ENCODE assay signal across 1 cellular context in the genomic region with DNA sequence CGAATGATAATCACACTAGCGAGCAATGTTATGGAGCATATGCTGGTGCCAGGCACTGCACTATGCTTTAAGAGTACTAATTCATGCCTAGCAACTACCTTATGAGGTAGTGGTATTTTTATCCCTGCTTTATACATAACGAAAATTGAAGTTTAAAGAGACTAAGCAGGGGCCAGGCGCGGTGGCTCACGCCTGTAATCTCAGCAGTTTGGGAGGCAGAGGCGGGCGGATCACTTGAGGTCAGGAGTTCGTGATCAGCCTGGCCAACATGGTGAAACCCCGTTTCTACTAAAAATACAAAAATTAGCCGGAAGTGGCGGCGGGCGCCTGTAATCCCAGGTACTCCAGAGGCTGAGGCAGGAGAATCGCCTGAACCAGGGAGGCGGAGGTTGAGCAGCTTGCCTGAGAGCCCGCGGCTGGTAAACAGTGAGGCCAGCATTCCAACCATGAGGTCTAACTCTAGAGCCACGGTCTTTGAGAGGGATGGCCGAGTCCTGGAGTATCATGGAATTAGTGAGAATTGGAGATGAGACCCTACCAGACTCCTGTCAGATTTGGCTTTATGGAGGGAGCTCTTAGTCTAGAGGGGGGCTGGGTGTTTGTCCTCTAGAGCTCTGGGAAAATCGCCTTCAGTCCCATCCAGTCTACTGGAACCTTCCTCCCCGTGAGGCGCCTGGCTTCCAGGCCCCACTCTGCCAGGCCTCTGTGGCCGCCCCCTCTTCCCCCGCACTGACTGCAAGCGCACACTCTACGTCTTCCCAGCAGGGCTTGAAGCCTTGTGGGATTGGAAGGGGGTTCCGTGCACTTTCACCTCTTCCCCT.
TF ChIP-seq lines count a peak whose summit lies in the region.

No MANE protein-coding gene starts in this region.

TF ChIP-seq in GM23338, 12 proteins besides CTCF, POLR2A, EP300 and RAD21 (continued from another document):
- TF ChIP-seq, protein P1, sequence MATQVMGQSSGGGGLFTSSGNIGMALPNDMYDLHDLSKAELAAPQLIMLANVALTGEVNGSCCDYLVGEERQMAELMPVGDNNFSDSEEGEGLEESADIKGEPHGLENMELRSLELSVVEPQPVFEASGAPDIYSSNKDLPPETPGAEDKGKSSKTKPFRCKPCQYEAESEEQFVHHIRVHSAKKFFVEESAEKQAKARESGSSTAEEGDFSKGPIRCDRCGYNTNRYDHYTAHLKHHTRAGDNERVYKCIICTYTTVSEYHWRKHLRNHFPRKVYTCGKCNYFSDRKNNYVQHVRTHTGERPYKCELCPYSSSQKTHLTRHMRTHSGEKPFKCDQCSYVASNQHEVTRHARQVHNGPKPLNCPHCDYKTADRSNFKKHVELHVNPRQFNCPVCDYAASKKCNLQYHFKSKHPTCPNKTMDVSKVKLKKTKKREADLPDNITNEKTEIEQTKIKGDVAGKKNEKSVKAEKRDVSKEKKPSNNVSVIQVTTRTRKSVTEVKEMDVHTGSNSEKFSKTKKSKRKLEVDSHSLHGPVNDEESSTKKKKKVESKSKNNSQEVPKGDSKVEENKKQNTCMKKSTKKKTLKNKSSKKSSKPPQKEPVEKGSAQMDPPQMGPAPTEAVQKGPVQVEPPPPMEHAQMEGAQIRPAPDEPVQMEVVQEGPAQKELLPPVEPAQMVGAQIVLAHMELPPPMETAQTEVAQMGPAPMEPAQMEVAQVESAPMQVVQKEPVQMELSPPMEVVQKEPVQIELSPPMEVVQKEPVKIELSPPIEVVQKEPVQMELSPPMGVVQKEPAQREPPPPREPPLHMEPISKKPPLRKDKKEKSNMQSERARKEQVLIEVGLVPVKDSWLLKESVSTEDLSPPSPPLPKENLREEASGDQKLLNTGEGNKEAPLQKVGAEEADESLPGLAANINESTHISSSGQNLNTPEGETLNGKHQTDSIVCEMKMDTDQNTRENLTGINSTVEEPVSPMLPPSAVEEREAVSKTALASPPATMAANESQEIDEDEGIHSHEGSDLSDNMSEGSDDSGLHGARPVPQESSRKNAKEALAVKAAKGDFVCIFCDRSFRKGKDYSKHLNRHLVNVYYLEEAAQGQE (IDR thresholded peaks at IDR 0.05; ENCODE audit: unreplicated experiment), result no peak
- no peak for TF ChIP-seq ZNF114 (CRISPR knock-in tag; IDR thresholded peaks at IDR 0.05)
- TF ChIP-seq ZNF331 (CRISPR knock-in tag; IDR thresholded peaks at IDR 0.05; ENCODE audit: low read depth), result no peak
- TF ChIP-seq, protein P2, sequence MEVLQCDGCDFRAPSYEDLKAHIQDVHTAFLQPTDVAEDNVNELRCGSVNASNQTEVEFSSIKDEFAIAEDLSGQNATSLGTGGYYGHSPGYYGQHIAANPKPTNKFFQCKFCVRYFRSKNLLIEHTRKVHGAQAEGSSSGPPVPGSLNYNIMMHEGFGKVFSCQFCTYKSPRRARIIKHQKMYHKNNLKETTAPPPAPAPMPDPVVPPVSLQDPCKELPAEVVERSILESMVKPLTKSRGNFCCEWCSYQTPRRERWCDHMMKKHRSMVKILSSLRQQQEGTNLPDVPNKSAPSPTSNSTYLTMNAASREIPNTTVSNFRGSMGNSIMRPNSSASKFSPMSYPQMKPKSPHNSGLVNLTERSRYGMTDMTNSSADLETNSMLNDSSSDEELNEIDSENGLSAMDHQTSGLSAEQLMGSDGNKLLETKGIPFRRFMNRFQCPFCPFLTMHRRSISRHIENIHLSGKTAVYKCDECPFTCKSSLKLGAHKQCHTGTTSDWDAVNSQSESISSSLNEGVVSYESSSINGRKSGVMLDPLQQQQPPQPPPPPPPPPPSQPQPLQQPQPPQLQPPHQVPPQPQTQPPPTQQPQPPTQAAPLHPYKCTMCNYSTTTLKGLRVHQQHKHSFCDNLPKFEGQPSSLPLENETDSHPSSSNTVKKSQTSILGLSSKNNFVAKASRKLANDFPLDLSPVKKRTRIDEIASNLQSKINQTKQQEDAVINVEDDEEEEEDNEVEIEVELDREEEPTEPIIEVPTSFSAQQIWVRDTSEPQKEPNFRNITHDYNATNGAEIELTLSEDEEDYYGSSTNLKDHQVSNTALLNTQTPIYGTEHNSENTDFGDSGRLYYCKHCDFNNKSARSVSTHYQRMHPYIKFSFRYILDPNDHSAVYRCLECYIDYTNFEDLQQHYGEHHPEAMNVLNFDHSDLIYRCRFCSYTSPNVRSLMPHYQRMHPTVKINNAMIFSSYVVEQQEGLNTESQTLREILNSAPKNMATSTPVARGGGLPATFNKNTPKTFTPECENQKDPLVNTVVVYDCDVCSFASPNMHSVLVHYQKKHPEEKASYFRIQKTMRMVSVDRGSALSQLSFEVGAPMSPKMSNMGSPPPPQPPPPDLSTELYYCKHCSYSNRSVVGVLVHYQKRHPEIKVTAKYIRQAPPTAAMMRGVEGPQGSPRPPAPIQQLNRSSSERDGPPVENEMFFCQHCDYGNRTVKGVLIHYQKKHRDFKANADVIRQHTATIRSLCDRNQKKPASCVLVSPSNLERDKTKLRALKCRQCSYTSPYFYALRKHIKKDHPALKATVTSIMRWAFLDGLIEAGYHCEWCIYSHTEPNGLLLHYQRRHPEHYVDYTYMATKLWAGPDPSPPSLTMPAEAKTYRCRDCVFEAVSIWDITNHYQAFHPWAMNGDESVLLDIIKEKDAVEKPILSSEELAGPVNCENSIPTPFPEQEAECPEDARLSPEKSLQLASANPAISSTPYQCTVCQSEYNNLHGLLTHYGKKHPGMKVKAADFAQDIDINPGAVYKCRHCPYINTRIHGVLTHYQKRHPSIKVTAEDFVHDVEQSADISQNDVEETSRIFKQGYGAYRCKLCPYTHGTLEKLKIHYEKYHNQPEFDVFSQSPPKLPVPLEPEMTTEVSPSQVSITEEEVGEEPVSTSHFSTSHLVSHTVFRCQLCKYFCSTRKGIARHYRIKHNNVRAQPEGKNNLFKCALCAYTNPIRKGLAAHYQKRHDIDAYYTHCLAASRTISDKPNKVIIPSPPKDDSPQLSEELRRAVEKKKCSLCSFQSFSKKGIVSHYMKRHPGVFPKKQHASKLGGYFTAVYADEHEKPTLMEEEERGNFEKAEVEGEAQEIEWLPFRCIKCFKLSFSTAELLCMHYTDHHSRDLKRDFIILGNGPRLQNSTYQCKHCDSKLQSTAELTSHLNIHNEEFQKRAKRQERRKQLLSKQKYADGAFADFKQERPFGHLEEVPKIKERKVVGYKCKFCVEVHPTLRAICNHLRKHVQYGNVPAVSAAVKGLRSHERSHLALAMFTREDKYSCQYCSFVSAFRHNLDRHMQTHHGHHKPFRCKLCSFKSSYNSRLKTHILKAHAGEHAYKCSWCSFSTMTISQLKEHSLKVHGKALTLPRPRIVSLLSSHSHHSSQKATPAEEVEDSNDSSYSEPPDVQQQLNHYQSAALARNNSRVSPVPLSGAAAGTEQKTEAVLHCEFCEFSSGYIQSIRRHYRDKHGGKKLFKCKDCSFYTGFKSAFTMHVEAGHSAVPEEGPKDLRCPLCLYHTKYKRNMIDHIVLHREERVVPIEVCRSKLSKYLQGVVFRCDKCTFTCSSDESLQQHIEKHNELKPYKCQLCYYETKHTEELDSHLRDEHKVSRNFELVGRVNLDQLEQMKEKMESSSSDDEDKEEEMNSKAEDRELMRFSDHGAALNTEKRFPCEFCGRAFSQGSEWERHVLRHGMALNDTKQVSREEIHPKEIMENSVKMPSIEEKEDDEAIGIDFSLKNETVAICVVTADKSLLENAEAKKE (CRISPR knock-in tag; IDR thresholded peaks at IDR 0.05), result no peak
